Comparison of ENCODE assay signal across 8 cellular contexts in genomic region chr3:57227204-57227929, GRCh38. TPM values are rescaled to one million over a fixed set of nuclear protein-coding genes. Genes with fewer than 3 reads are reported as not detected.
DNase-seq lines count a peak whose midpoint lies in the region; ATAC-seq and TF ChIP-seq lines count a peak whose summit lies in the region.

A gene with protein sequence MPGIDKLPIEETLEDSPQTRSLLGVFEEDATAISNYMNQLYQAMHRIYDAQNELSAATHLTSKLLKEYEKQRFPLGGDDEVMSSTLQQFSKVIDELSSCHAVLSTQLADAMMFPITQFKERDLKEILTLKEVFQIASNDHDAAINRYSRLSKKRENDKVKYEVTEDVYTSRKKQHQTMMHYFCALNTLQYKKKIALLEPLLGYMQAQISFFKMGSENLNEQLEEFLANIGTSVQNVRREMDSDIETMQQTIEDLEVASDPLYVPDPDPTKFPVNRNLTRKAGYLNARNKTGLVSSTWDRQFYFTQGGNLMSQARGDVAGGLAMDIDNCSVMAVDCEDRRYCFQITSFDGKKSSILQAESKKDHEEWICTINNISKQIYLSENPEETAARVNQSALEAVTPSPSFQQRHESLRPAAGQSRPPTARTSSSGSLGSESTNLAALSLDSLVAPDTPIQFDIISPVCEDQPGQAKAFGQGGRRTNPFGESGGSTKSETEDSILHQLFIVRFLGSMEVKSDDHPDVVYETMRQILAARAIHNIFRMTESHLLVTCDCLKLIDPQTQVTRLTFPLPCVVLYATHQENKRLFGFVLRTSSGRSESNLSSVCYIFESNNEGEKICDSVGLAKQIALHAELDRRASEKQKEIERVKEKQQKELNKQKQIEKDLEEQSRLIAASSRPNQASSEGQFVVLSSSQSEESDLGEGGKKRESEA (plus strand): TSS chr3:57227729. CDS start chr3:57227884, 155 bp downstream.

- peak within 1 kb of the TSS; percentile 87 to 92 for H3K27ac Mint-ChIP-seq in stimulated activated naive CD8-positive, alpha-beta T cell treated with anti-CD3 and anti-CD28 coated beads, Interleukin-15, amount 100 ng/mL, for 72 hours

- H3K27me3 Mint-ChIP-seq in stimulated activated naive CD8-positive, alpha-beta T cell treated with anti-CD3 and anti-CD28 coated beads, Interleukin-15, amount 100 ng/mL, for 72 hours = no peaks in the 10 kb centered on the region

- peak within 1 kb of the TSS; percentile 89 to 94 for H3K4me3 Mint-ChIP-seq in stimulated activated naive CD8-positive, alpha-beta T cell treated with anti-CD3 and anti-CD28 coated beads, Interleukin-15, amount 100 ng/mL, for 72 hours

- H2AFZ ChIP-seq in KMS-11 (ENCODE audit: low read depth) = peak within 1 kb of the TSS; percentile 77
- peak within 1 kb of the TSS; percentile 47 for H2AFZ ChIP-seq in neural cell (ENCODE audit: low read depth, low read length)

- H4K20me1 ChIP-seq in KMS-11 (ENCODE audit: insufficient read depth) (no peaks in the 10 kb centered on the region), neural cell (ENCODE audit: insufficient read depth) (peaks cover 4% of the 10 kb centered on the region)

- no peak for TF ChIP-seq EP300 in neural cell (conservative IDR thresholded peaks at IDR 0.05; ENCODE audit: poor library complexity, severe bottlenecking)

- H3K4me1 Mint-ChIP-seq in stimulated activated naive CD8-positive, alpha-beta T cell treated with anti-CD3 and anti-CD28 coated beads, Interleukin-15, amount 100 ng/mL, for 72 hours = peaks cover 34% of the 10 kb centered on the region

- H3K27ac ChIP-seq in KMS-11 = peak within 1 kb of the TSS; percentile 49; the same call in 1 of the 2 replicates
- H3K27ac ChIP-seq in neural cell (ENCODE audit: low read length) = peak within 1 kb of the TSS; percentile 67

- ATAC-seq in GM21786 (IDR thresholded peaks at IDR 0.05; ENCODE audit: unreplicated experiment) = peak; percentile 78
- peak; percentile 93 for ATAC-seq in stimulated activated naive CD8-positive, alpha-beta T cell treated with anti-CD3 and anti-CD28 coated beads, Interleukin-15, amount 100 ng/mL, for 72 hours

- H3K27me3 ChIP-seq in KMS-11 (ENCODE audit: insufficient read depth, low read depth) (no peaks in the 10 kb centered on the region), neural cell (ENCODE audit: insufficient read depth, low read depth, low read length) (no peaks in the 10 kb centered on the region)

- H3K4me2 ChIP-seq in KMS-11 = peak within 1 kb of the TSS; percentile 82
- H3K4me2 ChIP-seq in neural cell (ENCODE audit: low read length) = peak within 1 kb of the TSS; percentile 91

- no peaks in the 10 kb centered on the region for H3K9me3 ChIP-seq in neural cell (ENCODE audit: low read length)

- peaks cover 17% of the 10 kb centered on the region for H3K4me1 ChIP-seq in KMS-11 (ENCODE audit: low read depth, poor library complexity, severe bottlenecking)

- H3K9me2 ChIP-seq in neural cell (ENCODE audit: insufficient read depth, low read length) = no peaks in the 10 kb centered on the region

- H3K4me3 ChIP-seq in KMS-11 (IDR thresholded peaks at IDR 0.05; ENCODE audit: insufficient read depth, low read depth, low read length) (peak within 1 kb of the TSS; percentile 26), fibroblast of villous mesenchyme (ENCODE audit: low read depth, low read length) (peak within 1 kb of the TSS; percentile 85), neural cell (ENCODE audit: low read length) (peak within 1 kb of the TSS; percentile 82)

- peaks cover 20% of the 10 kb centered on the region; the same call in 1 of the 2 replicates for H3K79me2 ChIP-seq in KMS-11 (ENCODE audit: insufficient read depth, low read depth)
- H3K79me2 ChIP-seq in neural cell (replicated peaks; ENCODE audit: insufficient read depth, low read length) = peaks cover 36% of the 10 kb centered on the region

- no peaks in the 10 kb centered on the region for H3F3A ChIP-seq in neural cell (ENCODE audit: insufficient read depth, low read length, poor library complexity, severe bottlenecking)

- H3K9ac ChIP-seq in KMS-11 (peak within 1 kb of the TSS; percentile 55; the same call in 1 of the 2 replicates), neural cell (ENCODE audit: low read length) (peak within 1 kb of the TSS; percentile 79)

- DNase-seq in EL = peak; percentile 92
- peak; percentile 88 for DNase-seq in SHP77 treated with DMSO at 0.1 percent for 48 hours (lab: John Stamatoyannopoulos, UW)
- peak; percentile 82 for DNase-seq in activated gamma-delta T cell treated with Interleukin-2 at 50 U/mL for 16 hours
- peak; percentile 89 for DNase-seq in fibroblast of villous mesenchyme (ENCODE audit: low read depth)
- DNase-seq in stimulated activated naive CD8-positive, alpha-beta T cell treated with anti-CD3 and anti-CD28 coated beads, Interleukin-15, amount 100 ng/mL, for 72 hours = peak; percentile 92

- H3K9me3 Mint-ChIP-seq in stimulated activated naive CD8-positive, alpha-beta T cell treated with anti-CD3 and anti-CD28 coated beads, Interleukin-15, amount 100 ng/mL, for 72 hours = no peaks in the 10 kb centered on the region

- H3K36me3 ChIP-seq in KMS-11 (ENCODE audit: insufficient read depth) = no peaks in the 10 kb centered on the region
- H3K36me3 ChIP-seq in neural cell (ENCODE audit: insufficient read depth, low read length) = no peaks in the 10 kb centered on the region

- TF ChIP-seq CTCF in KMS-11 (conservative IDR thresholded peaks at IDR 0.05; ENCODE audit: low read depth, low read length) (no peak), fibroblast of villous mesenchyme (IDR thresholded peaks at IDR 0.05; ENCODE audit: insufficient read depth, low read depth, low read length) (no peak), neural cell (IDR thresholded peaks at IDR 0.05; ENCODE audit: poor library complexity, severe bottlenecking) (no peak)

- no peak for TF ChIP-seq RAD21 in neural cell (conservative IDR thresholded peaks at IDR 0.05)

TF ChIP-seq in neural cell, 6 proteins besides CTCF, POLR2A, EP300 and RAD21:
- TF ChIP-seq MXI1 (conservative IDR thresholded peaks at IDR 0.05; ENCODE audit: poor library complexity, severe bottlenecking) = peak; percentile 59
- TF ChIP-seq POLR2AphosphoS5 (IDR thresholded peaks at IDR 0.05) = peak; percentile 86
- no peak for TF ChIP-seq EZH2 (IDR thresholded peaks at IDR 0.05; ENCODE audit: borderline replicate concordance, insufficient read depth, low read length, poor library complexity, severe bottlenecking)
- TF ChIP-seq SMC3 (conservative IDR thresholded peaks at IDR 0.05; ENCODE audit: poor library complexity) = peak; percentile 29
- peak; percentile 19 for TF ChIP-seq TAF1 (IDR thresholded peaks at IDR 0.05; ENCODE audit: low read depth)

RNA-seq across cellular contexts. Expression of the gene that starts here (rescaled TPM):
- total RNA-seq in fibroblast of villous mesenchyme = 33.5 and 43.2 TPM in 2 replicates
- polyA plus RNA-seq in neural cell = 25.9 and 28.8 TPM in 2 replicates
- 94.5 and 97.4 TPM in 2 replicates for polyA minus RNA-seq in neural cell

Comparison
In these comparisons a context has a peak if more than half of its experiments do, and no peak if none do; other contexts are left out.
1. Peak in every context shown above with its lines: DNase-seq, ATAC-seq, H3K4me3 ChIP-seq and H3K27ac ChIP-seq.
2. H3K4me3 ChIP-seq: peak in every context shown above with its lines; median percentile 85 in fibroblast of villous mesenchyme; 82 in neural cell; 26 in KMS-11.